Comparison of ENCODE assay signal across 3 cellular contexts in genomic region chr22:44865193-44866057, GRCh38.
TF ChIP-seq lines count a peak whose summit lies in the region.

No MANE protein-coding gene starts in this region.

TF ChIP-seq in SK-N-SH, 30 proteins besides CTCF, POLR2A, EP300 and RAD21:
- TF ChIP-seq SMC3 (IDR thresholded peaks at IDR 0.05; ENCODE audit: low read depth, low read length), result no peak
- TF ChIP-seq RCOR1 (IDR thresholded peaks at IDR 0.05; ENCODE audit: low read length), result no peak
- TF ChIP-seq POLR2AphosphoS5 (IDR thresholded peaks at IDR 0.05; ENCODE audit: low read depth, low read length), result no peak
- no peak for TF ChIP-seq MEF2A (IDR thresholded peaks at IDR 0.05; ENCODE audit: borderline replicate concordance, low read depth)
- TF ChIP-seq YY1 (IDR thresholded peaks at IDR 0.05; ENCODE audit: low read depth), result no peak
- TF ChIP-seq IRF3 (IDR thresholded peaks at IDR 0.05; ENCODE audit: low read depth, low read length), result no peak
- TF ChIP-seq FOXJ3 (CRISPR knock-in tag; IDR thresholded peaks at IDR 0.05), result no peak
- no peak for TF ChIP-seq GABPA (IDR thresholded peaks at IDR 0.05; ENCODE audit: low read depth)
- TF ChIP-seq TCF12 (IDR thresholded peaks at IDR 0.05), result no peak
- TF ChIP-seq TEAD4 (IDR thresholded peaks at IDR 0.05; ENCODE audit: borderline replicate concordance, insufficient read depth), result no peak
- TF ChIP-seq ELF1 (IDR thresholded peaks at IDR 0.05), result no peak
- no peak for TF ChIP-seq FOSL2 (IDR thresholded peaks at IDR 0.05; ENCODE audit: borderline replicate concordance, low read depth)
- TF ChIP-seq NRF1 (IDR thresholded peaks at IDR 0.05; ENCODE audit: low read depth, low read length), result no peak
- no peak for TF ChIP-seq USF2 (IDR thresholded peaks at IDR 0.05; ENCODE audit: borderline replicate concordance, low read depth, low read length)
- no peak for TF ChIP-seq FOXM1 (IDR thresholded peaks at IDR 0.05; ENCODE audit: low read depth)
- TF ChIP-seq USF1 (IDR thresholded peaks at IDR 0.05; ENCODE audit: borderline replicate concordance, low read depth), result no peak
- TF ChIP-seq PBX3 (IDR thresholded peaks at IDR 0.05), result no peak
- no peak for TF ChIP-seq TAF1 (IDR thresholded peaks at IDR 0.05; ENCODE audit: borderline replicate concordance, low read depth, low read length)
TF ChIP-seq in SK-N-SH: peak in this region for 0.

TF ChIP-seq in SK-N-SH treated with all-trans-retinoic acid at 6 μM for 48 hours, 23 proteins besides CTCF, POLR2A, EP300 and RAD21:
- TF ChIP-seq ZNF8 (CRISPR knock-in tag; IDR thresholded peaks at IDR 0.05) (no peak), ISL1 (CRISPR knock-in tag; IDR thresholded peaks at IDR 0.05) (no peak), ZFP30 (CRISPR knock-in tag; IDR thresholded peaks at IDR 0.05) (no peak), CSDC2 (CRISPR knock-in tag; IDR thresholded peaks at IDR 0.05) (no peak), ZFP3 (CRISPR knock-in tag; IDR thresholded peaks at IDR 0.05) (no peak), ESRRG (CRISPR knock-in tag; IDR thresholded peaks at IDR 0.05) (no peak), ZC3H10 (CRISPR knock-in tag; IDR thresholded peaks at IDR 0.05) (no peak), BACH2 (CRISPR knock-in tag; IDR thresholded peaks at IDR 0.05; ENCODE audit: borderline replicate concordance) (no peak), RARB (CRISPR knock-in tag; IDR thresholded peaks at IDR 0.05) (no peak), TCF4 (CRISPR knock-in tag; IDR thresholded peaks at IDR 0.05; ENCODE audit: borderline replicate concordance) (no peak)

TF ChIP-seq in H1, 55 proteins besides CTCF, POLR2A, EP300 and RAD21:
- TF ChIP-seq TAF7 (optimal IDR thresholded peaks at IDR 0.05; ENCODE audit: borderline replicate concordance, low read depth, low read length) (no peak), USF2 (IDR thresholded peaks at IDR 0.05; ENCODE audit: low read length) (0 out of 2 replicates have a peak, but pooled peaks have one; percentile 15), HDAC6 (IDR thresholded peaks at IDR 0.05; ENCODE audit: low read depth, low read length) (no peak), RXRA (IDR thresholded peaks at IDR 0.05; ENCODE audit: insufficient read depth, low read depth, low read length) (no peak), JUN (IDR thresholded peaks at IDR 0.05; ENCODE audit: low read depth, low read length) (no peak), POLR2AphosphoS5 (IDR thresholded peaks at IDR 0.05; ENCODE audit: low read depth, low read length) (no peak), CHD1 (IDR thresholded peaks at IDR 0.05; ENCODE audit: low read depth, low read length) (no peak), SP4 (IDR thresholded peaks at IDR 0.05; ENCODE audit: low read length) (no peak)
